Comparison of ENCODE assay signal across 18 cellular contexts in the genomic region with DNA sequence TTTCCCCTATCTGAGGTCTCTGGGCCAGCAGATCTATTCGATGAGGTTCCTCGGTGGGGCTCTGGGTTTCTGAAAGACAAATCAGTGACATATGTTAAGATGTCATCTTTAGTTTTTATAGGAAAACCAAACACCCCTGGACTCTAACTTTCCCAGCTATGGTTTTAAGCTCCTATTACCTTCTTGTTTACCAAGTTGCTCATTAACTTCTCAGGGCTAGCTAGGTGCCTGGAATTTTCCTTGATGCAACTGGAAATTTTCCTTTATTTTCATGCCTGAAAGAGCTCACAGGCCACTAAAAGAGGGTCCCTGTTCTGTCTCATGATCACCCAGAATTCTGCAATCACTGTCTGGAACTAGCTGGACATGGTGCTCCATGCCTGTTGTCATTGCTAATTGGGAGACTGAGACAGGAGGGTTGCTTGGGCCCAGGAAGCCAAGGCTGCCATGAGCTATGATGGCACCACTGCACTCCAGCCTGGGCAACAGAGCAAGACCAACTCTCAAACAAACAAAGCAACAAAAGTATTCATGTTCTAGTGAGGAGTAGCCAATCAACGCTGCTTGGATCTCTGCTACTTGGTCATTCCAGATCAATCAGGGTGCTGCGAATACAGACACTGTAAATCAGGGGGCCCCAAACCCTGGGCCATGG.
"Had no signal": no experiment of that assay in that cellular context is flagged by ENCODE, and none has a peak within 500 bp of the region (broad histone marks: within the 10 kb centered on the region; RNA-seq: fewer than 3 reads in every experiment).

No MANE protein-coding gene starts in this region.

- ATAC-seq: heart left ventricle; left colon; naive thymus-derived CD4-positive, alpha-beta T cell; right cardiac atrium; stimulated activated effector memory CD8-positive, alpha-beta T cell treated with anti-CD3 and anti-CD28 coated beads, Interleukin-12 subunit alpha, Interleukin-12 subunit beta, amount 100 ng/mL, for 72 hours; stimulated activated naive CD8-positive, alpha-beta T cell treated with anti-CD3 and anti-CD28 coated beads, Interleukin-15, Interleukin-2, amounts not matched to agents 100 U/mL and 50 U/mL, for 24 hours had no signal

- H3K9me3 ChIP-seq: ovary, suprapubic skin, thyroid gland, uterus had no signal

- H3K36me3 ChIP-seq: heart left ventricle, ovary, suprapubic skin, thyroid gland, uterus had no signal

- DNase-seq: cortex of kidney; effector CD8-positive, alpha-beta T cell; foreskin melanocyte; heart left ventricle; left colon; naive thymus-derived CD4-positive, alpha-beta T cell; ovary; right cardiac atrium; stimulated activated CD4-positive, alpha-beta T cell treated with anti-CD3 and anti-CD28 coated beads, Interleukin-4, amount 100 ng/mL, for 1 hour; stimulated activated CD8-positive, alpha-beta memory T cell treated with anti-CD3 and anti-CD28 coated beads, Interleukin-4, amount 100 ng/mL, for 48 hours; stimulated activated naive CD8-positive, alpha-beta T cell treated with anti-CD3 and anti-CD28 coated beads, Interleukin-15, Interleukin-2, amounts not matched to agents 100 U/mL and 50 U/mL, for 24 hours; thyroid gland; uterus had no signal

- H3K36me3 Mint-ChIP-seq: stimulated activated effector memory CD8-positive, alpha-beta T cell treated with anti-CD3 and anti-CD28 coated beads, Interleukin-12 subunit alpha, Interleukin-12 subunit beta, amount 100 ng/mL, for 72 hours; type B pancreatic cell had no signal

- H3K9me3 Mint-ChIP-seq: type B pancreatic cell had no signal

- H3K4me1 ChIP-seq: suprapubic skin, thyroid gland, uterus had no signal

- H3K27me3 Mint-ChIP-seq: naive thymus-derived CD4-positive, alpha-beta T cell had no signal

- H3K4me1 Mint-ChIP-seq: naive thymus-derived CD4-positive, alpha-beta T cell; stimulated activated effector memory CD8-positive, alpha-beta T cell treated with anti-CD3 and anti-CD28 coated beads, Interleukin-12 subunit alpha, Interleukin-12 subunit beta, amount 100 ng/mL, for 72 hours had no signal

- H3K4me3 Mint-ChIP-seq: naive thymus-derived CD4-positive, alpha-beta T cell; stimulated activated effector memory CD8-positive, alpha-beta T cell treated with anti-CD3 and anti-CD28 coated beads, Interleukin-12 subunit alpha, Interleukin-12 subunit beta, amount 100 ng/mL, for 72 hours; type B pancreatic cell had no signal

- H3K4me3 ChIP-seq: dorsolateral prefrontal cortex, heart left ventricle, ovary, suprapubic skin, thyroid gland, uterus had no signal

- H3K27ac Mint-ChIP-seq: naive thymus-derived CD4-positive, alpha-beta T cell; stimulated activated effector memory CD8-positive, alpha-beta T cell treated with anti-CD3 and anti-CD28 coated beads, Interleukin-12 subunit alpha, Interleukin-12 subunit beta, amount 100 ng/mL, for 72 hours; type B pancreatic cell had no signal

- H3K27ac ChIP-seq: dorsolateral prefrontal cortex, heart left ventricle, ovary, suprapubic skin, thyroid gland, uterus had no signal

- FAIRE-seq: keratinocyte had no signal

- H3K27me3 ChIP-seq: heart left ventricle, ovary, suprapubic skin, thyroid gland, uterus had no signal
